Comparison of ENCODE assay signal across 16 cellular contexts in the genomic region with DNA sequence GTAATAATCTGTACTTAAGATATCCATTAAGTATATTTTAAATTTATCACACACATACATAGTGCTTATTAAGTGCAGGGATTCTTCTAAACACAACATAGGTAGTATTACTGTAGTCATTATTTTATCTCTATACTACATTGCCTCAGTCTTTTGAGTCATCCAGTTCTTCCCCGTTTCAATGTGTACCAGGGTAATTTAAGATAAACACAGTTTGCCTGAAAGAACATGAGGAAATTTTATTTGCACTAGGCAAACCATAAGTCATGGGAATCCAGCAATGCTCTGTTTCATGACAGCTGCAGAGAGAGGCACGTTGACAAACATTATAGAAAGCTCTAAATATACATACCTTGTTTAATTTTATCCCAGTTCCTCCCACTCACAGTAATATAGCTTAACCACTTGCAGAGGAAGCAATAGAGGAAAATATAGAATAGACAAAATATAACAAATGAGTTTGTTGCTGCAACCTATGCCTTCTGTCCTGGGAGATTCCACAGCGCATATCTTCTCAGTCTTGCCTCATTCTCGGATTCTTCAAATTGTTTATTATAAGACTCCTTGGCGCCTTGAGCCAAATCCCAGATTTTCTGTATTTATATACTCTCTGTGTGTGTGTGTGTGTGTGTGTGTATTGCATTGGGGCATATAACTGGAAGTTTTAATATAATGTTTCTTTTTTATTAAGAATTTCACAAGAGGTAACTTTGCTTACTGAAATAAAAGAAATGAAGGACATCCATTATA.
"Had no signal": no experiment of that assay in that cellular context is flagged by ENCODE, and none has a peak within 500 bp of the region (broad histone marks: within the 10 kb centered on the region; RNA-seq: fewer than 3 reads in every experiment).

No MANE protein-coding gene starts in this region.

- DNase-seq: activated CD4-positive, CD25-positive, alpha-beta regulatory T cell treated with anti-CD3 and anti-CD28 coated beads, Interleukin-2, amount 50 U/mL, for 72 hours; activated naive CD4-positive, alpha-beta T cell; activated naive CD8-positive, alpha-beta T cell treated with anti-CD3 and anti-CD28 coated beads, Interleukin-2, amount 10 ng/mL, durations not matched to agents 7 days and 5 days; activated T-cell treated with anti-CD3 and anti-CD28 coated beads for 4 hours; cerebellar nuclear complex; effector memory CD4-positive, alpha-beta T cell; foreskin keratinocyte; heart left ventricle; islet precursor cell; naive B cell; ovary; sigmoid colon; stimulated activated CD4-positive, alpha-beta T cell treated with anti-CD3 and anti-CD28 coated beads, Interleukin-2, amount 100 ng/mL, for 24 hours; T-helper 9 cell had no signal

- FAIRE-seq: urothelium cell line had no signal

- ATAC-seq: foreskin keratinocyte; heart left ventricle; stimulated activated effector memory CD8-positive, alpha-beta T cell treated with anti-CD3 and anti-CD28 coated beads, Interleukin-12 subunit alpha, Interleukin-12 subunit beta, amount 100 ng/mL, for 72 hours had no signal
